In the genomic region with DNA sequence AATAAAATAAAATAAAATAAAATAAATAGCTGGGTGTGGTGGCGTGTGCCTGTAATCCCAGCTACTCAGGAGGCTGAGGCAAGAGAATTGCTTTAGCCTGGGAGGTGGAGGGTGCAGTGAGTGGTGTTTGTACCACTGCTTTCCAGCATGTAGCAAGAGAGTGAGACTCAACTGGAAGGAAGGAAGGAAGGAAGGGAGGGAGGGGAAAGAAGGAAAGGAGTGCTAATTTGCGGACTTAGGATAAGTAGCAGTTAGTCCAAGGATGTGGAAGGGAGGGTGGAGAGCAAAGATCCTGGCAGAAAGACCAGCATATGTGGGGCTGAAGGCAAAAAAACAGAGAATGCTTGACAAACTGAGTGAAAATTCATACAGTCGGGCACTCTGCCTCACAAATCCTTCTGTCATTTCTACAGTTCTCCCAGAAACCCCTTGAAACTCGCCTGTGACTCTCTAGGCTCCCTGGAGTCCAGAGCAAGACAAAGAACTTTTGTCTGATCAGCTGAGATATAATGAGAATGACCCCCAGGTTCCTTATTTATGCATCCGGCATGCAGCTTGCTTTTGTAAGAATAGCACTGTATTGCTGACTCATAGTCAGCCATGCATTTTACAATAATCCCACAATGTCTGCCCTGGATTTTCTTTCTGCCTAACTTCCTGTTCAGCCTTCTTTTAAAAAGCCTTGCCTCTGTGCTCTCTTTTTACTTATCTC, we compare ENCODE assay signal across 1 cellular context.
TF ChIP-seq lines count a peak whose summit lies in the region.

No MANE protein-coding gene starts in this region.

TF ChIP-seq in PFSK-1, 5 proteins besides CTCF, POLR2A, EP300 and RAD21 (continued from another document):
- TF ChIP-seq REST (IDR thresholded peaks at IDR 0.05; ENCODE audit: insufficient read depth in 1 of 2, low read depth in 2 of 2, low read length in 2 of 2): no peak
- TF ChIP-seq POLR2AphosphoS5 (IDR thresholded peaks at IDR 0.05; ENCODE audit: low read depth, low read length): no peak; the same call in 1 of the 2 replicates
TF ChIP-seq in PFSK-1: peak in this region for 1.
